8 cellular contexts compared by ENCODE assay signal in genomic region chr1:206557636-206558473, GRCh38. TPM values are rescaled to one million over a fixed set of nuclear protein-coding genes. Genes with fewer than 3 reads are reported as not detected.
DNase-seq lines count a peak whose midpoint lies in the region; ATAC-seq and TF ChIP-seq lines count a peak whose summit lies in the region.

No MANE protein-coding gene starts in this region.

- in situ Hi-C loops in gastrocnemius medialis (cut with MboI; ENCODE audit: low sequenced_read_pairs in 4 of 4) = no loop called here

- H3K27ac ChIP-seq in HUES48 (ENCODE audit: low read depth, low read length) = no peak overlapping the region
- H3K27ac ChIP-seq in gastrocnemius medialis = peak overlapping the region in 3 of 4 donors; percentile 52 to 82 (median 70)

- H3K9me3 ChIP-seq in HUES48 (ENCODE audit: control insufficient read depth, insufficient read depth, low read length) (no peaks in the 10 kb centered on the region), gastrocnemius medialis (no peaks in the 10 kb centered on the region)

- no peak overlapping the region for H3K9ac ChIP-seq in HUES48 (ENCODE audit: low read depth, low read length)

- H3K4me1 ChIP-seq in HUES48 (ENCODE audit: control insufficient read depth, insufficient read depth, low read length) (0 out of 2 replicates have a peak, but pooled peaks cover 5% of the 10 kb centered on the region), gastrocnemius medialis (peaks cover 31 to 55% of the 10 kb centered on the region in 2 donors)

- no peaks in the 10 kb centered on the region for H3K9me3 Mint-ChIP-seq in glutamatergic neuron (ENCODE audit: unreplicated experiment)

- H3K4me3 ChIP-seq in HUES48 (ENCODE audit: low read depth, low read length) (peak overlapping the region; percentile 59), WI38 (ENCODE audit: low read depth, low read length) (peak overlapping the region; percentile 56), gastrocnemius medialis (peak overlapping the region; percentile 56 to 91 (median 68))

- no peak for TF ChIP-seq POLR2A in gastrocnemius medialis (IDR thresholded peaks at IDR 0.05)

- H3K27me3 Mint-ChIP-seq in glutamatergic neuron (ENCODE audit: unreplicated experiment) = peaks cover 3% of the 10 kb centered on the region

- no peak overlapping the region for H3K27ac Mint-ChIP-seq in glutamatergic neuron (ENCODE audit: unreplicated experiment)

- H3K27me3 ChIP-seq in HUES48 (ENCODE audit: control insufficient read depth, insufficient read depth, low read length) (peaks cover 47% of the 10 kb centered on the region), gastrocnemius medialis (no peaks in the 10 kb centered on the region)

- TF ChIP-seq CTCF in WI38 (IDR thresholded peaks at IDR 0.05; ENCODE audit: low read depth, low read length) (no peak), glutamatergic neuron (IDR thresholded peaks at IDR 0.05; ENCODE audit: partially characterized antibody, unreplicated experiment) (no peak), gastrocnemius medialis (IDR thresholded peaks at IDR 0.05 in 4 of 5, conservative IDR thresholded peaks at IDR 0.05 in 1 of 5) (no peak)

- DNase-seq in CD1c-positive myeloid dendritic cell (ENCODE audit: extremely low spot score) (peak; percentile 88), glutamatergic neuron (no peak), gastrocnemius medialis (no peak), NCI-H1930 (lab: John Stamatoyannopoulos, UW) (no peak), AG08396 (ENCODE audit: low spot score) (no peak), DMS153 treated with DMSO at 0.1 percent for 48 hours (lab: John Stamatoyannopoulos, UW; ENCODE audit: unreplicated experiment) (no peak)

- H3K4me3 Mint-ChIP-seq in glutamatergic neuron (ENCODE audit: unreplicated experiment) = peak overlapping the region; percentile 79

- no peaks in the 10 kb centered on the region for H3K36me3 ChIP-seq in HUES48 (ENCODE audit: control insufficient read depth, insufficient read depth, low read length)
- no peaks in the 10 kb centered on the region for H3K36me3 ChIP-seq in gastrocnemius medialis

- intact Hi-C loops in gastrocnemius medialis (cut with DNase I; ENCODE audit: low total_unique reads) = loop anchor here (2.0 kb wide), 1 partner anchor 21 kb away; no protein-coding TSS in a partner anchor

- ATAC-seq in gastrocnemius medialis = no peak

- H3K36me3 Mint-ChIP-seq in glutamatergic neuron (ENCODE audit: unreplicated experiment) = no peaks in the 10 kb centered on the region

- H3K4me1 Mint-ChIP-seq in glutamatergic neuron (ENCODE audit: low read depth, unreplicated experiment) = peaks cover 24% of the 10 kb centered on the region

RNA-seq across cellular contexts. Expression of gene RASSF5, which starts 50.5 kb away (rescaled TPM):
- total RNA-seq in glutamatergic neuron (ENCODE audit: unreplicated experiment) (2.7 TPM), gastrocnemius medialis (10 to 100 TPM in 2 of 4 donors, 1 to 10 TPM in 2; 5.9 to 15.9 (median 9.4) TPM)

RNA-seq across cellular contexts. Expression of gene EIF2D, which starts 54.4 kb away (rescaled TPM):
- total RNA-seq in glutamatergic neuron (ENCODE audit: unreplicated experiment) (19.5 TPM), gastrocnemius medialis (10 to 100 TPM; 23.7 to 61.2 (median 38.6) TPM)
